In genomic region chr2:217218269-217219140, GRCh38 we compare ENCODE assay signal across 1 cellular context.
A peak's percentile ranks its signal among the peaks of the same experiment; 100 is the strongest.
TF ChIP-seq lines count a peak whose summit lies in the region.

No MANE protein-coding gene starts in this region.

TF ChIP-seq in GM12878, 131 proteins besides CTCF, POLR2A, EP300 and RAD21 (continued from another document):
- TF ChIP-seq FOS (IDR thresholded peaks at IDR 0.05; ENCODE audit: borderline replicate concordance, extremely low read depth, insufficient read length) (no peak), MTA2 (IDR thresholded peaks at IDR 0.05; ENCODE audit: low read depth) (peak; percentile 86), NFIC (IDR thresholded peaks at IDR 0.05; ENCODE audit: low read depth, low read length) (peak; percentile 87), PKNOX1 (IDR thresholded peaks at IDR 0.05) (peak; percentile 74; the same call in 1 of the 2 replicates), GABPA (IDR thresholded peaks at IDR 0.05; ENCODE audit: low read depth) (peak; percentile 59; the same call in 1 of the 2 replicates), MYC (IDR thresholded peaks at IDR 0.05; ENCODE audit: insufficient read depth, insufficient read length, insufficient replicate concordance, low read length, severe bottlenecking) (no peak), EZH2 (IDR thresholded peaks at IDR 0.05; ENCODE audit: borderline replicate concordance, control insufficient read depth, low read depth, low read length) (no peak), YBX1 (IDR thresholded peaks at IDR 0.05) (no peak), LARP7 (IDR thresholded peaks at IDR 0.05) (no peak), RFX5 (IDR thresholded peaks at IDR 0.05; ENCODE audit: low read depth, low read length) (no peak), STAT3 (IDR thresholded peaks at IDR 0.05; ENCODE audit: low read depth, low read length) (no peak), CHD4 (IDR thresholded peaks at IDR 0.05) (no peak), NFXL1 (IDR thresholded peaks at IDR 0.05; ENCODE audit: borderline replicate concordance) (no peak), TCF7 (IDR thresholded peaks at IDR 0.05; ENCODE audit: borderline replicate concordance) (no peak), KAT2A (conservative IDR thresholded peaks at IDR 0.05; ENCODE audit: control insufficient read depth, low read depth, low read length) (no peak), ZNF622 (IDR thresholded peaks at IDR 0.05) (no peak), IKZF1 (conservative IDR thresholded peaks at IDR 0.05) (peak; percentile 70), SIN3A (IDR thresholded peaks at IDR 0.05; ENCODE audit: low read depth, low read length) (no peak), CBX5 (IDR thresholded peaks at IDR 0.05; ENCODE audit: low read depth) (no peak), JUNB (IDR thresholded peaks at IDR 0.05) (peak; percentile 42), ELK1 (IDR thresholded peaks at IDR 0.05; ENCODE audit: low read depth, low read length) (no peak), SREBF1 (IDR thresholded peaks at IDR 0.05; ENCODE audit: low read length) (no peak), E4F1 (IDR thresholded peaks at IDR 0.05; ENCODE audit: borderline replicate concordance, partially characterized antibody) (no peak), ESRRA (IDR thresholded peaks at IDR 0.05; ENCODE audit: low read length) (no peak), EGR1 (IDR thresholded peaks at IDR 0.05; ENCODE audit: borderline replicate concordance in 1 of 2, low read depth in 2 of 2, low read length in 2 of 2) (no peak), IKZF2 (IDR thresholded peaks at IDR 0.05) (peak; percentile 86 to 91), CHD2 (IDR thresholded peaks at IDR 0.05; ENCODE audit: borderline replicate concordance, low read depth, low read length) (no peak), SREBF2 (IDR thresholded peaks at IDR 0.05; ENCODE audit: low read length) (no peak), RELB (IDR thresholded peaks at IDR 0.05; ENCODE audit: low read depth) (no peak), NBN (IDR thresholded peaks at IDR 0.05) (peak; percentile 34; the same call in 1 of the 2 replicates), NRF1 (conservative IDR thresholded peaks at IDR 0.05; ENCODE audit: low read depth, low read length) (no peak)
- TF ChIP-seq, protein P1, sequence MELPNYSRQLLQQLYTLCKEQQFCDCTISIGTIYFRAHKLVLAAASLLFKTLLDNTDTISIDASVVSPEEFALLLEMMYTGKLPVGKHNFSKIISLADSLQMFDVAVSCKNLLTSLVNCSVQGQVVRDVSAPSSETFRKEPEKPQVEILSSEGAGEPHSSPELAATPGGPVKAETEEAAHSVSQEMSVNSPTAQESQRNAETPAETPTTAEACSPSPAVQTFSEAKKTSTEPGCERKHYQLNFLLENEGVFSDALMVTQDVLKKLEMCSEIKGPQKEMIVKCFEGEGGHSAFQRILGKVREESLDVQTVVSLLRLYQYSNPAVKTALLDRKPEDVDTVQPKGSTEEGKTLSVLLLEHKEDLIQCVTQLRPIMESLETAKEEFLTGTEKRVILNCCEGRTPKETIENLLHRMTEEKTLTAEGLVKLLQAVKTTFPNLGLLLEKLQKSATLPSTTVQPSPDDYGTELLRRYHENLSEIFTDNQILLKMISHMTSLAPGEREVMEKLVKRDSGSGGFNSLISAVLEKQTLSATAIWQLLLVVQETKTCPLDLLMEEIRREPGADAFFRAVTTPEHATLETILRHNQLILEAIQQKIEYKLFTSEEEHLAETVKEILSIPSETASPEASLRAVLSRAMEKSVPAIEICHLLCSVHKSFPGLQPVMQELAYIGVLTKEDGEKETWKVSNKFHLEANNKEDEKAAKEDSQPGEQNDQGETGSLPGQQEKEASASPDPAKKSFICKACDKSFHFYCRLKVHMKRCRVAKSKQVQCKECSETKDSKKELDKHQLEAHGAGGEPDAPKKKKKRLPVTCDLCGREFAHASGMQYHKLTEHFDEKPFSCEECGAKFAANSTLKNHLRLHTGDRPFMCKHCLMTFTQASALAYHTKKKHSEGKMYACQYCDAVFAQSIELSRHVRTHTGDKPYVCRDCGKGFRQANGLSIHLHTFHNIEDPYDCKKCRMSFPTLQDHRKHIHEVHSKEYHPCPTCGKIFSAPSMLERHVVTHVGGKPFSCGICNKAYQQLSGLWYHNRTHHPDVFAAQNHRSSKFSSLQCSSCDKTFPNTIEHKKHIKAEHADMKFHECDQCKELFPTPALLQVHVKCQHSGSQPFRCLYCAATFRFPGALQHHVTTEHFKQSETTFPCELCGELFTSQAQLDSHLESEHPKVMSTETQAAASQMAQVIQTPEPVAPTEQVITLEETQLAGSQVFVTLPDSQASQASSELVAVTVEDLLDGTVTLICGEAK (IDR thresholded peaks at IDR 0.05; ENCODE audit: borderline replicate concordance) = no peak
- TF ChIP-seq, protein P2, sequence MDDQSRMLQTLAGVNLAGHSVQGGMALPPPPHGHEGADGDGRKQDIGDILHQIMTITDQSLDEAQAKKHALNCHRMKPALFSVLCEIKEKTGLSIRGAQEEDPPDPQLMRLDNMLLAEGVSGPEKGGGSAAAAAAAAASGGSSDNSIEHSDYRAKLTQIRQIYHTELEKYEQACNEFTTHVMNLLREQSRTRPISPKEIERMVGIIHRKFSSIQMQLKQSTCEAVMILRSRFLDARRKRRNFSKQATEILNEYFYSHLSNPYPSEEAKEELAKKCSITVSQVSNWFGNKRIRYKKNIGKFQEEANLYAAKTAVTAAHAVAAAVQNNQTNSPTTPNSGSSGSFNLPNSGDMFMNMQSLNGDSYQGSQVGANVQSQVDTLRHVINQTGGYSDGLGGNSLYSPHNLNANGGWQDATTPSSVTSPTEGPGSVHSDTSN (IDR thresholded peaks at IDR 0.05; ENCODE audit: insufficient replicate concordance, low read depth, low read length) = peak; percentile 18
- TF ChIP-seq, protein P3, sequence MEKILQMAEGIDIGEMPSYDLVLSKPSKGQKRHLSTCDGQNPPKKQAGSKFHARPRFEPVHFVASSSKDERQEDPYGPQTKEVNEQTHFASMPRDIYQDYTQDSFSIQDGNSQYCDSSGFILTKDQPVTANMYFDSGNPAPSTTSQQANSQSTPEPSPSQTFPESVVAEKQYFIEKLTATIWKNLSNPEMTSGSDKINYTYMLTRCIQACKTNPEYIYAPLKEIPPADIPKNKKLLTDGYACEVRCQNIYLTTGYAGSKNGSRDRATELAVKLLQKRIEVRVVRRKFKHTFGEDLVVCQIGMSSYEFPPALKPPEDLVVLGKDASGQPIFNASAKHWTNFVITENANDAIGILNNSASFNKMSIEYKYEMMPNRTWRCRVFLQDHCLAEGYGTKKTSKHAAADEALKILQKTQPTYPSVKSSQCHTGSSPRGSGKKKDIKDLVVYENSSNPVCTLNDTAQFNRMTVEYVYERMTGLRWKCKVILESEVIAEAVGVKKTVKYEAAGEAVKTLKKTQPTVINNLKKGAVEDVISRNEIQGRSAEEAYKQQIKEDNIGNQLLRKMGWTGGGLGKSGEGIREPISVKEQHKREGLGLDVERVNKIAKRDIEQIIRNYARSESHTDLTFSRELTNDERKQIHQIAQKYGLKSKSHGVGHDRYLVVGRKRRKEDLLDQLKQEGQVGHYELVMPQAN (conservative IDR thresholded peaks at IDR 0.05) = no peak
- TF ChIP-seq, protein P4, sequence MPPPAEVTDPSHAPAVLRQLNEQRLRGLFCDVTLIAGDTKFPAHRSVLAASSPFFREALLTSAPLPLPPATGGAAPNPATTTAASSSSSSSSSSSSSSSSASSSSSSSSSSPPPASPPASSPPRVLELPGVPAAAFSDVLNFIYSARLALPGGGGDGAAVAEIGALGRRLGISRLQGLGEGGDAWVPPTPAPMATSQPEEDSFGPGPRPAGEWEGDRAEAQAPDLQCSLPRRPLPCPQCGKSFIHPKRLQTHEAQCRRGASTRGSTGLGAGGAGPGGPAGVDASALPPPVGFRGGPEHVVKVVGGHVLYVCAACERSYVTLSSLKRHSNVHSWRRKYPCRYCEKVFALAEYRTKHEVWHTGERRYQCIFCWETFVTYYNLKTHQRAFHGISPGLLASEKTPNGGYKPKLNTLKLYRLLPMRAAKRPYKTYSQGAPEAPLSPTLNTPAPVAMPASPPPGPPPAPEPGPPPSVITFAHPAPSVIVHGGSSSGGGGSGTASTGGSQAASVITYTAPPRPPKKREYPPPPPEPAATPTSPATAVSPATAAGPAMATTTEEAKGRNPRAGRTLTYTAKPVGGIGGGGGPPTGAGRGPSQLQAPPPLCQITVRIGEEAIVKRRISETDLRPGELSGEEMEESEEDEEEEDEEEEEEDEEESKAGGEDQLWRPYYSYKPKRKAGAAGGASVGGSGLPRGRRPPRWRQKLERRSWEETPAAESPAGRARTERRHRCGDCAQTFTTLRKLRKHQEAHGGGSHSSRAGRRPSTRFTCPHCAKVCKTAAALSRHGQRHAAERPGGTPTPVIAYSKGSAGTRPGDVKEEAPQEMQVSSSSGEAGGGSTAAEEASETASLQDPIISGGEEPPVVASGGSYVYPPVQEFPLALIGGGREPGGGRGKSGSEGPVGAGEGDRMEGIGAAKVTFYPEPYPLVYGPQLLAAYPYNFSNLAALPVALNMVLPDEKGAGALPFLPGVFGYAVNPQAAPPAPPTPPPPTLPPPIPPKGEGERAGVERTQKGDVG (CRISPR knock-in tag; IDR thresholded peaks at IDR 0.05) = no peak
- TF ChIP-seq, protein P5, sequence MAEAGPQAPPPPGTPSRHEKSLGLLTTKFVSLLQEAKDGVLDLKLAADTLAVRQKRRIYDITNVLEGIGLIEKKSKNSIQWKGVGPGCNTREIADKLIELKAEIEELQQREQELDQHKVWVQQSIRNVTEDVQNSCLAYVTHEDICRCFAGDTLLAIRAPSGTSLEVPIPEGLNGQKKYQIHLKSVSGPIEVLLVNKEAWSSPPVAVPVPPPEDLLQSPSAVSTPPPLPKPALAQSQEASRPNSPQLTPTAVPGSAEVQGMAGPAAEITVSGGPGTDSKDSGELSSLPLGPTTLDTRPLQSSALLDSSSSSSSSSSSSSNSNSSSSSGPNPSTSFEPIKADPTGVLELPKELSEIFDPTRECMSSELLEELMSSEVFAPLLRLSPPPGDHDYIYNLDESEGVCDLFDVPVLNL (IDR thresholded peaks at IDR 0.05; ENCODE audit: low read depth, low read length) = no peak
- TF ChIP-seq, protein P6, sequence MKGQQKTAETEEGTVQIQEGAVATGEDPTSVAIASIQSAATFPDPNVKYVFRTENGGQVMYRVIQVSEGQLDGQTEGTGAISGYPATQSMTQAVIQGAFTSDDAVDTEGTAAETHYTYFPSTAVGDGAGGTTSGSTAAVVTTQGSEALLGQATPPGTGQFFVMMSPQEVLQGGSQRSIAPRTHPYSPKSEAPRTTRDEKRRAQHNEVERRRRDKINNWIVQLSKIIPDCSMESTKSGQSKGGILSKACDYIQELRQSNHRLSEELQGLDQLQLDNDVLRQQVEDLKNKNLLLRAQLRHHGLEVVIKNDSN (IDR thresholded peaks at IDR 0.05; ENCODE audit: borderline replicate concordance, extremely low read length, insufficient read depth, low read depth, low read length) = no peak
TF ChIP-seq in GM12878: peak in this region for 37.
